ENCODE assay signal across 8 cellular contexts in the genomic region with DNA sequence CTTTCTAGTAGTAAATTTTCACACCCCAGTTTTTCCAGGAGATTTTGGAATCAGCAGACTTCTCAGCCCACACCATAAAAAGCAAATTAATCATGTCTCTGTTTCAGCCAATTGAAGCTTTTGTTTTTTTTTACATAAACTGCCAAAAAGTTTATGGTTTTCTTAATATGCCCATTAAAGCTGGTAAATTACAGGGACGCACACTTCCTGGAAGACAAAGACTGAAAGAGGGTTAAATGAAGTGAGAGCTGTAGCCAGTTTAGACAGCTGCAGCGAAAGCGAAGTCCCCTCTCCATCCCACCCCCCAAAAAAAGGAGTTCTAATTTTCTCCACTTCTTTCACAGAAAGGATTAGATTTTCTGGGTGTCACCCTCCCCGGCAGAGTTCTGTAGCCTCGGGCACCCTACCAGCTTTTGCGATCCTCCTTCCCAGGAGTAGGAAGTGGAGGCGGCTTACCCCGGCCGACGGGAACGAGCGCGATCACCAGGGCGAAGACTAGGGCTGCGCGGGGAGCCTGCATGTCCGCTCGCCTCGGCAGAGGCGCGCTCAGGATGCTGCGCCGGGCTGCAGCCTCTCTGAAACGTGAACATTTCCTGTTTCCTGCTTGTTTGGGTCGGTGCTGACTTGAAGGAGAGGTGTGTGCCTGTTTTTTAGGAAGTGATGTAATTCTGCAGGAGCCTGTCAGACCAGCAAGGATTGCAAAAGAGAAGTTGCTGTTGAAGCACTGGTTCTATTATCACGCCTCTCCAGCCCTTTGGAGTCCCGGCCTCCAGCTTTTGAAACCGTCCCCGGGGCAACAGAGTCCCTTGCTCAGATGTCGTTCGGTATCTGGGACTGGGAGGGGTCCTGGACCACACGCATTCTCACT. TPM values are rescaled to one million over a fixed set of nuclear protein-coding genes. Genes with fewer than 3 reads are reported as not detected.
A peak's percentile ranks its signal among the peaks of the same experiment; 100 is the strongest.
DNase-seq lines count a peak whose midpoint lies in the region; ATAC-seq and TF ChIP-seq lines count a peak whose summit lies in the region.

TMEM154 (minus strand) TSS at position 584 of the 868 bp plus-strand sequence; CDS start at position 520, 64 bp downstream.

- in situ Hi-C loops in astrocyte of the cerebellum (cut with HindIII; ENCODE audit: low sequenced_read_pairs) = no loop called here
- in situ Hi-C loops in gastrocnemius medialis (cut with MboI; ENCODE audit: low sequenced_read_pairs in 4 of 4) = no loop called here

- H3K27ac ChIP-seq in DOHH2 (ENCODE audit: low read depth, low read length) = 0 out of 2 replicates have a peak within 1 kb of the TSS, but pooled peaks have one; percentile 8
- no peak within 1 kb of the TSS for H3K27ac ChIP-seq in iPS DF 6.9 (ENCODE audit: low read length)
- H3K27ac ChIP-seq in gastrocnemius medialis = peak within 1 kb of the TSS in 1 of 4 donors; percentile 44

- intact Hi-C loops in T-helper 2 cell treated with Interferon-gamma antibody and Interleukin-4, amounts not matched to agents 100 ng/mL and 5 ng/mL, for 36 hours (cut with micrococcal nuclease) = loop anchor here (1.0 to 5.0 kb wide), 4 partner anchors 17 to 143 kb away; partner anchors contain the start of genes ARFIP1, FBXW7 and TIGD4
- intact Hi-C loops in gastrocnemius medialis (cut with DNase I; ENCODE audit: low total_unique reads) = no loop called here

- no peaks in the 10 kb centered on the region for H4K20me1 ChIP-seq in DOHH2 (ENCODE audit: control insufficient read depth, insufficient read depth, low read depth, low read length)

- H3F3A ChIP-seq in DOHH2 (ENCODE audit: control insufficient read depth, insufficient read depth) = no peaks in the 10 kb centered on the region

- peaks cover 60% of the 10 kb centered on the region for H3K4me1 ChIP-seq in DOHH2 (ENCODE audit: control insufficient read depth, low read length)
- H3K4me1 ChIP-seq in iPS DF 6.9 (ENCODE audit: control insufficient read depth, insufficient read depth, low read length) = peaks cover 5% of the 10 kb centered on the region
- peaks cover 0 to 11% of the 10 kb centered on the region in 2 donors for H3K4me1 ChIP-seq in gastrocnemius medialis

- no CpG with 5 or more reads among the region's 32 CpGs for WGBS in iPS DF 6.9 (ENCODE audit: insufficient coverage, insufficient read length)

- H3K27me3 ChIP-seq in DOHH2 (ENCODE audit: control insufficient read depth, low read length) = peaks cover 24% of the 10 kb centered on the region
- H3K27me3 ChIP-seq in iPS DF 6.9 (ENCODE audit: control insufficient read depth, insufficient read depth, low read length) = no peaks in the 10 kb centered on the region
- no peaks in the 10 kb centered on the region for H3K27me3 ChIP-seq in gastrocnemius medialis

- H3K9me3 ChIP-seq in DOHH2 (ENCODE audit: control insufficient read depth, insufficient read depth, low read length) (no peaks in the 10 kb centered on the region), iPS DF 6.9 (ENCODE audit: control insufficient read depth, insufficient read depth, low read length) (no peaks in the 10 kb centered on the region), gastrocnemius medialis (no peaks in the 10 kb centered on the region)

- DNase-seq in HuH-7 (ENCODE audit: low spot score) (peak; percentile 43), astrocyte of the cerebellum (ENCODE audit: low read depth) (peak; percentile 36), iPS DF 6.9 (ENCODE audit: low read depth, low spot score) (peak; percentile 45), gastrocnemius medialis (peak in 1 of 2 donors; percentile 27), NCI-H187 treated with DMSO at 0.1 percent for 48 hours (lab: John Stamatoyannopoulos, UW) (no peak)

- TF ChIP-seq POLR2A in gastrocnemius medialis (IDR thresholded peaks at IDR 0.05) = no peak

- H3K36me3 ChIP-seq in DOHH2 (ENCODE audit: control insufficient read depth, low read length) (no peaks in the 10 kb centered on the region), iPS DF 6.9 (ENCODE audit: control insufficient read depth, insufficient read depth, low read length) (no peaks in the 10 kb centered on the region), gastrocnemius medialis (no peaks in the 10 kb centered on the region)

- ATAC-seq in GM21515 (IDR thresholded peaks at IDR 0.05; ENCODE audit: unreplicated experiment) (peak; percentile 71), gastrocnemius medialis (peak; percentile 58 to 77)

- peak within 1 kb of the TSS; percentile 77 for H3K4me3 ChIP-seq in DOHH2 (ENCODE audit: low read length)
- peak within 1 kb of the TSS; percentile 49 for H3K4me3 ChIP-seq in astrocyte of the cerebellum (ENCODE audit: low read depth, low read length)
- peak within 1 kb of the TSS; percentile 32; the same call in 1 of the 2 replicates for H3K4me3 ChIP-seq in iPS DF 6.9 (ENCODE audit: low read length)
- H3K4me3 ChIP-seq in gastrocnemius medialis = peak within 1 kb of the TSS; percentile 46 to 62 (median 54)

- TF ChIP-seq CTCF in DOHH2 (IDR thresholded peaks at IDR 0.05; ENCODE audit: low read depth, low read length, poor library complexity, severe bottlenecking) (no peak), astrocyte of the cerebellum (IDR thresholded peaks at IDR 0.05; ENCODE audit: low read depth, low read length, missing control alignments) (no peak), gastrocnemius medialis (IDR thresholded peaks at IDR 0.05 in 4 of 5, conservative IDR thresholded peaks at IDR 0.05 in 1 of 5) (no peak)

- no peaks in the 10 kb centered on the region for H3K79me2 ChIP-seq in DOHH2 (ENCODE audit: control insufficient read depth, low read length)

- H3K4me2 ChIP-seq in DOHH2 (ENCODE audit: low read length) = peak within 1 kb of the TSS; percentile 79

- H3K9me2 ChIP-seq in DOHH2 (replicated peaks; ENCODE audit: control insufficient read depth, low read length) = no peaks in the 10 kb centered on the region

RNA-seq across cellular contexts. Expression of gene TMEM154, which starts in this region (rescaled TPM):
- total RNA-seq in T-helper 2 cell treated with Interferon-gamma antibody and Interleukin-4, amounts not matched to agents 100 ng/mL and 5 ng/mL, for 36 hours = 27.6 and 29.7 TPM in 2 replicates
- total RNA-seq in gastrocnemius medialis = 1 to 10 TPM in 2 of 4 donors, under 1 TPM in 2; 0.15 to 2.0 (median 0.70) TPM
